ENCODE assay signal across 8 cellular contexts in the genomic region with DNA sequence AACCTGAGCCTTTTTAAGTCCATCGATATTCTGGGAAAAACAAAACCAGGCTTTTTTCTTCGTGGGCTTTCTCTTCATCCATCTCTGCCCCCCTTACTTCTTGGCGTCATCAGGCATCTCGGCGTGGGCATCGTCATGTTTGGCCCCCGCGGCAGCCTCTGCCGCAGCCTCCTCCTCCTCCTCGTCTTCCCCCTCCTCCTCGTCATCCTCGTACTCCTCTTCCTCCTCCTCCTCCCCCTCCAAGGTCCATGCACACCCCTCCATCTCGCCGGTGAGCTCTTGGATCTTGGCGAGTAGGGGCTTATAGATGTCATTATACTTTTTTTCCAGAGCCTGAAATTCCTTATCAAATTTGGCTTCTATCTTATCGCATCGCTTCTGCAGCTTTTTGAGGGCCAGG. TPM values are rescaled to one million over a fixed set of nuclear protein-coding genes. Genes with fewer than 3 reads are reported as not detected.
DNase-seq lines count a peak whose midpoint lies in the region; ATAC-seq lines count a peak whose summit lies in the region.

No MANE protein-coding gene starts in this region.

- peak overlapping the region; percentile 88 for H3K4me3 Mint-ChIP-seq in activated T-helper 1 cell treated with anti-CD3 and anti-CD28 coated beads, Interleukin-12 subunit alpha, Interleukin-12 subunit beta, Interleukin-2, Interleukin-4 antibody, amounts not matched to agents 30 ng/mL and 10 ng/mL and 1 ng/mL, durations not matched to agents 14 hours and 24 hours and 36 hours

- no peak overlapping the region for H4K91ac ChIP-seq in trophoblast cell (ENCODE audit: low read depth, low read length)

- peak overlapping the region; percentile 75 for H3K4me3 ChIP-seq in trophoblast cell (ENCODE audit: low read depth, low read length)

- H3K18ac ChIP-seq in trophoblast cell (ENCODE audit: low read length): no peak overlapping the region

- peaks cover 6% of the 10 kb centered on the region for H3K36me3 Mint-ChIP-seq in activated T-helper 1 cell treated with anti-CD3 and anti-CD28 coated beads, Interleukin-12 subunit alpha, Interleukin-12 subunit beta, Interleukin-2, Interleukin-4 antibody, amounts not matched to agents 30 ng/mL and 10 ng/mL and 1 ng/mL, durations not matched to agents 14 hours and 24 hours and 36 hours (ENCODE audit: low read depth)

- no peaks in the 10 kb centered on the region for H3K36me3 ChIP-seq in trophoblast cell (ENCODE audit: control insufficient read depth in 1 of 2, insufficient read depth in 2 of 2, low read length in 2 of 2)

- H3K9me3 ChIP-seq in trophoblast cell (ENCODE audit: insufficient read depth, low read depth, low read length): no peaks in the 10 kb centered on the region

- H3K27me3 ChIP-seq in trophoblast cell (ENCODE audit: insufficient read depth, low read length): no peaks in the 10 kb centered on the region

- WGBS in trophoblast cell (ENCODE audit: extremely low coverage, insufficient coverage, insufficient read length): 100% methylated on average over 3 of the region's 17 CpGs

- H2BK5ac ChIP-seq in trophoblast cell (ENCODE audit: low read depth, low read length, poor library complexity): no peak overlapping the region

- no peaks in the 10 kb centered on the region for H3K4me1 Mint-ChIP-seq in activated T-helper 1 cell treated with anti-CD3 and anti-CD28 coated beads, Interleukin-12 subunit alpha, Interleukin-12 subunit beta, Interleukin-2, Interleukin-4 antibody, amounts not matched to agents 30 ng/mL and 10 ng/mL and 1 ng/mL, durations not matched to agents 14 hours and 24 hours and 36 hours (ENCODE audit: low read depth)

- peak overlapping the region; percentile 75 for H3K4me2 ChIP-seq in trophoblast cell (ENCODE audit: low read length)

- H3K14ac ChIP-seq in trophoblast cell (ENCODE audit: low read length): no peak overlapping the region

- DNase-seq in activated naive CD4-positive, alpha-beta T cell treated with Interleukin-2 at 50 U/mL for 16 hours: peak; percentile 11
- DNase-seq in activated naive CD4-positive, alpha-beta T cell (lab: John Stamatoyannopoulos, UW): no peak
- DNase-seq in activated T-helper 1 cell treated with anti-CD3 and anti-CD28 coated beads, Interleukin-12 subunit alpha, Interleukin-12 subunit beta, Interleukin-2, Interleukin-4 antibody, amounts not matched to agents 30 ng/mL and 10 ng/mL and 1 ng/mL, durations not matched to agents 14 hours and 24 hours and 36 hours (ENCODE audit: low spot score): no peak
- DNase-seq in globus pallidus (ENCODE audit: low spot score) (peak; percentile 42), trophoblast cell (no peak), kidney glomerular epithelial cell (lab: John Stamatoyannopoulos, UW) (no peak)

- no peak overlapping the region for H4K12ac ChIP-seq in trophoblast cell (ENCODE audit: low read depth, low read length)

- no peak overlapping the region for H3K9ac ChIP-seq in trophoblast cell (ENCODE audit: low read length)

- ATAC-seq in GM21825 (IDR thresholded peaks at IDR 0.05; ENCODE audit: unreplicated experiment): no peak
- no peak for ATAC-seq in HG02981 (IDR thresholded peaks at IDR 0.05; ENCODE audit: unreplicated experiment)

- peaks cover 2% of the 10 kb centered on the region for H3K27me3 Mint-ChIP-seq in activated T-helper 1 cell treated with anti-CD3 and anti-CD28 coated beads, Interleukin-12 subunit alpha, Interleukin-12 subunit beta, Interleukin-2, Interleukin-4 antibody, amounts not matched to agents 30 ng/mL and 10 ng/mL and 1 ng/mL, durations not matched to agents 14 hours and 24 hours and 36 hours (ENCODE audit: insufficient read depth)

- H3K27ac ChIP-seq in trophoblast cell (ENCODE audit: low read depth, low read length): no peak overlapping the region

- no peak overlapping the region for H2BK12ac ChIP-seq in trophoblast cell (ENCODE audit: low read length)

- H3K79me2 ChIP-seq in trophoblast cell (ENCODE audit: control insufficient read depth, insufficient read depth, low read length, poor library complexity): peaks cover 2% of the 10 kb centered on the region

- H3K27ac Mint-ChIP-seq in activated T-helper 1 cell treated with anti-CD3 and anti-CD28 coated beads, Interleukin-12 subunit alpha, Interleukin-12 subunit beta, Interleukin-2, Interleukin-4 antibody, amounts not matched to agents 30 ng/mL and 10 ng/mL and 1 ng/mL, durations not matched to agents 14 hours and 24 hours and 36 hours: peak overlapping the region; percentile 83

- peak overlapping the region; percentile 24 for H2AFZ ChIP-seq in trophoblast cell (ENCODE audit: insufficient read depth, low read length, poor library complexity)

- no peaks in the 10 kb centered on the region for H3K79me1 ChIP-seq in trophoblast cell (ENCODE audit: low read length)

- H3K4ac ChIP-seq in trophoblast cell (ENCODE audit: low read depth, low read length): no peak overlapping the region

- H3K9me3 Mint-ChIP-seq in activated T-helper 1 cell treated with anti-CD3 and anti-CD28 coated beads, Interleukin-12 subunit alpha, Interleukin-12 subunit beta, Interleukin-2, Interleukin-4 antibody, amounts not matched to agents 30 ng/mL and 10 ng/mL and 1 ng/mL, durations not matched to agents 14 hours and 24 hours and 36 hours: no peaks in the 10 kb centered on the region

- no peak overlapping the region for H2AK5ac ChIP-seq in trophoblast cell (ENCODE audit: low read length)

- H2BK120ac ChIP-seq in trophoblast cell (ENCODE audit: insufficient read depth, low read length, poor library complexity): no peak overlapping the region

- H3K23ac ChIP-seq in trophoblast cell (ENCODE audit: low read length): no peak overlapping the region

- H4K8ac ChIP-seq in trophoblast cell (ENCODE audit: low read depth, low read length): peak overlapping the region; percentile 65

- no peaks in the 10 kb centered on the region for H3K4me1 ChIP-seq in trophoblast cell (ENCODE audit: control insufficient read depth in 1 of 2, insufficient read depth in 2 of 2, low read length in 2 of 2)

- intact Hi-C loops in activated T-helper 1 cell treated with anti-CD3 and anti-CD28 coated beads, Interleukin-12 subunit alpha, Interleukin-12 subunit beta, Interleukin-2, Interleukin-4 antibody, amounts not matched to agents 30 ng/mL and 10 ng/mL and 1 ng/mL, durations not matched to agents 14 hours and 24 hours and 36 hours (cut with micrococcal nuclease): loop anchor here (1.0 to 5.0 kb wide), 5 partner anchors 95 to 414 kb away; a partner anchor contains a TSS

RNA-seq across cellular contexts. Expression of a gene that starts 0.5 kb away (rescaled TPM):
- 5.5 and 6.1 TPM in 2 replicates for total RNA-seq in activated T-helper 1 cell treated with anti-CD3 and anti-CD28 coated beads, Interleukin-12 subunit alpha, Interleukin-12 subunit beta, Interleukin-2, Interleukin-4 antibody, amounts not matched to agents 30 ng/mL and 10 ng/mL and 1 ng/mL, durations not matched to agents 14 hours and 24 hours and 36 hours
- polyA plus RNA-seq in trophoblast cell (2013): 2.1 and 2.3 TPM in 2 replicates

Comparison
In these comparisons a context has a peak if more than half of its experiments do, and no peak if none do; other contexts are left out.
1. DNase-seq: peak in activated naive CD4-positive, alpha-beta T cell treated with Interleukin-2 at 50 U/mL for 16 hours (single experiment) and globus pallidus (single experiment); none in activated naive CD4-positive, alpha-beta T cell (0 of 4), activated T-helper 1 cell treated with anti-CD3 and anti-CD28 coated beads, Interleukin-12 subunit alpha, Interleukin-12 subunit beta, Interleukin-2, Interleukin-4 antibody, amounts not matched to agents 30 ng/mL and 10 ng/mL and 1 ng/mL, durations not matched to agents 14 hours and 24 hours and 36 hours (single experiment), trophoblast cell (0 of 2) and kidney glomerular epithelial cell (single experiment).